In the genomic region with DNA sequence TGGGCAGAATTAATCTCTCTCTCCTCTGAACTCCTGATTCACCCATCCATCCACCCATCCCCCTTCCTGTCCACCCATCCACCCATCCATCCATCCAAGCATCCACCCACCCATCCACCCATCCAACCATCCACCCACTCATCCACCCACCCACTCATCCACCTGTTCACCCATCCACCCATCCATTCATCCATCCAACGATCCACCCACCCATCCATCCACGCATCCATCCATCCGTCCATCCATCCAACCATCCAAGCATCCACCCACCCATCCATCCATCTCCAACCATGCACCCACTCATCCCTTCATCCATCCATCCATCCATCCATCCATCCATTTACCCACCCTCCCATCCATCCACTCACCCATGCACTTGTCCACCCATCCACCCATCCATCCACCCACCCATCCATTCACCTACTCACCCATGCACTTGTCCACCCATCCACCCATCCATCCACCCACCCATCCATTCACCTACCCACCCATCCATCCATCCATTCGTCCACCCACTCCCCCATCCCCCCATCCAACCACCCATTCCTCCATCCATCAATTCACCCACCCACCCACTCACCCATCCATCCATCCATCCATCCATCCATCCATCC, we compare ENCODE assay signal across 1 cellular context.
TF ChIP-seq lines count a peak whose summit lies in the region.

No MANE protein-coding gene starts in this region.

TF ChIP-seq in GM23338, 12 proteins besides CTCF, POLR2A, EP300 and RAD21 (continued from another document):
- TF ChIP-seq, protein P1, sequence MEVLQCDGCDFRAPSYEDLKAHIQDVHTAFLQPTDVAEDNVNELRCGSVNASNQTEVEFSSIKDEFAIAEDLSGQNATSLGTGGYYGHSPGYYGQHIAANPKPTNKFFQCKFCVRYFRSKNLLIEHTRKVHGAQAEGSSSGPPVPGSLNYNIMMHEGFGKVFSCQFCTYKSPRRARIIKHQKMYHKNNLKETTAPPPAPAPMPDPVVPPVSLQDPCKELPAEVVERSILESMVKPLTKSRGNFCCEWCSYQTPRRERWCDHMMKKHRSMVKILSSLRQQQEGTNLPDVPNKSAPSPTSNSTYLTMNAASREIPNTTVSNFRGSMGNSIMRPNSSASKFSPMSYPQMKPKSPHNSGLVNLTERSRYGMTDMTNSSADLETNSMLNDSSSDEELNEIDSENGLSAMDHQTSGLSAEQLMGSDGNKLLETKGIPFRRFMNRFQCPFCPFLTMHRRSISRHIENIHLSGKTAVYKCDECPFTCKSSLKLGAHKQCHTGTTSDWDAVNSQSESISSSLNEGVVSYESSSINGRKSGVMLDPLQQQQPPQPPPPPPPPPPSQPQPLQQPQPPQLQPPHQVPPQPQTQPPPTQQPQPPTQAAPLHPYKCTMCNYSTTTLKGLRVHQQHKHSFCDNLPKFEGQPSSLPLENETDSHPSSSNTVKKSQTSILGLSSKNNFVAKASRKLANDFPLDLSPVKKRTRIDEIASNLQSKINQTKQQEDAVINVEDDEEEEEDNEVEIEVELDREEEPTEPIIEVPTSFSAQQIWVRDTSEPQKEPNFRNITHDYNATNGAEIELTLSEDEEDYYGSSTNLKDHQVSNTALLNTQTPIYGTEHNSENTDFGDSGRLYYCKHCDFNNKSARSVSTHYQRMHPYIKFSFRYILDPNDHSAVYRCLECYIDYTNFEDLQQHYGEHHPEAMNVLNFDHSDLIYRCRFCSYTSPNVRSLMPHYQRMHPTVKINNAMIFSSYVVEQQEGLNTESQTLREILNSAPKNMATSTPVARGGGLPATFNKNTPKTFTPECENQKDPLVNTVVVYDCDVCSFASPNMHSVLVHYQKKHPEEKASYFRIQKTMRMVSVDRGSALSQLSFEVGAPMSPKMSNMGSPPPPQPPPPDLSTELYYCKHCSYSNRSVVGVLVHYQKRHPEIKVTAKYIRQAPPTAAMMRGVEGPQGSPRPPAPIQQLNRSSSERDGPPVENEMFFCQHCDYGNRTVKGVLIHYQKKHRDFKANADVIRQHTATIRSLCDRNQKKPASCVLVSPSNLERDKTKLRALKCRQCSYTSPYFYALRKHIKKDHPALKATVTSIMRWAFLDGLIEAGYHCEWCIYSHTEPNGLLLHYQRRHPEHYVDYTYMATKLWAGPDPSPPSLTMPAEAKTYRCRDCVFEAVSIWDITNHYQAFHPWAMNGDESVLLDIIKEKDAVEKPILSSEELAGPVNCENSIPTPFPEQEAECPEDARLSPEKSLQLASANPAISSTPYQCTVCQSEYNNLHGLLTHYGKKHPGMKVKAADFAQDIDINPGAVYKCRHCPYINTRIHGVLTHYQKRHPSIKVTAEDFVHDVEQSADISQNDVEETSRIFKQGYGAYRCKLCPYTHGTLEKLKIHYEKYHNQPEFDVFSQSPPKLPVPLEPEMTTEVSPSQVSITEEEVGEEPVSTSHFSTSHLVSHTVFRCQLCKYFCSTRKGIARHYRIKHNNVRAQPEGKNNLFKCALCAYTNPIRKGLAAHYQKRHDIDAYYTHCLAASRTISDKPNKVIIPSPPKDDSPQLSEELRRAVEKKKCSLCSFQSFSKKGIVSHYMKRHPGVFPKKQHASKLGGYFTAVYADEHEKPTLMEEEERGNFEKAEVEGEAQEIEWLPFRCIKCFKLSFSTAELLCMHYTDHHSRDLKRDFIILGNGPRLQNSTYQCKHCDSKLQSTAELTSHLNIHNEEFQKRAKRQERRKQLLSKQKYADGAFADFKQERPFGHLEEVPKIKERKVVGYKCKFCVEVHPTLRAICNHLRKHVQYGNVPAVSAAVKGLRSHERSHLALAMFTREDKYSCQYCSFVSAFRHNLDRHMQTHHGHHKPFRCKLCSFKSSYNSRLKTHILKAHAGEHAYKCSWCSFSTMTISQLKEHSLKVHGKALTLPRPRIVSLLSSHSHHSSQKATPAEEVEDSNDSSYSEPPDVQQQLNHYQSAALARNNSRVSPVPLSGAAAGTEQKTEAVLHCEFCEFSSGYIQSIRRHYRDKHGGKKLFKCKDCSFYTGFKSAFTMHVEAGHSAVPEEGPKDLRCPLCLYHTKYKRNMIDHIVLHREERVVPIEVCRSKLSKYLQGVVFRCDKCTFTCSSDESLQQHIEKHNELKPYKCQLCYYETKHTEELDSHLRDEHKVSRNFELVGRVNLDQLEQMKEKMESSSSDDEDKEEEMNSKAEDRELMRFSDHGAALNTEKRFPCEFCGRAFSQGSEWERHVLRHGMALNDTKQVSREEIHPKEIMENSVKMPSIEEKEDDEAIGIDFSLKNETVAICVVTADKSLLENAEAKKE (CRISPR knock-in tag; IDR thresholded peaks at IDR 0.05): no peak
- TF ChIP-seq NANOG (IDR thresholded peaks at IDR 0.05; ENCODE audit: borderline replicate concordance): no peak
- TF ChIP-seq, protein P2, sequence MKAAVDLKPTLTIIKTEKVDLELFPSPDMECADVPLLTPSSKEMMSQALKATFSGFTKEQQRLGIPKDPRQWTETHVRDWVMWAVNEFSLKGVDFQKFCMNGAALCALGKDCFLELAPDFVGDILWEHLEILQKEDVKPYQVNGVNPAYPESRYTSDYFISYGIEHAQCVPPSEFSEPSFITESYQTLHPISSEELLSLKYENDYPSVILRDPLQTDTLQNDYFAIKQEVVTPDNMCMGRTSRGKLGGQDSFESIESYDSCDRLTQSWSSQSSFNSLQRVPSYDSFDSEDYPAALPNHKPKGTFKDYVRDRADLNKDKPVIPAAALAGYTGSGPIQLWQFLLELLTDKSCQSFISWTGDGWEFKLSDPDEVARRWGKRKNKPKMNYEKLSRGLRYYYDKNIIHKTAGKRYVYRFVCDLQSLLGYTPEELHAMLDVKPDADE (IDR thresholded peaks at IDR 0.05): no peak
- no peak for TF ChIP-seq STAT1 (IDR thresholded peaks at IDR 0.05; ENCODE audit: unreplicated experiment)
- TF ChIP-seq, protein P3, sequence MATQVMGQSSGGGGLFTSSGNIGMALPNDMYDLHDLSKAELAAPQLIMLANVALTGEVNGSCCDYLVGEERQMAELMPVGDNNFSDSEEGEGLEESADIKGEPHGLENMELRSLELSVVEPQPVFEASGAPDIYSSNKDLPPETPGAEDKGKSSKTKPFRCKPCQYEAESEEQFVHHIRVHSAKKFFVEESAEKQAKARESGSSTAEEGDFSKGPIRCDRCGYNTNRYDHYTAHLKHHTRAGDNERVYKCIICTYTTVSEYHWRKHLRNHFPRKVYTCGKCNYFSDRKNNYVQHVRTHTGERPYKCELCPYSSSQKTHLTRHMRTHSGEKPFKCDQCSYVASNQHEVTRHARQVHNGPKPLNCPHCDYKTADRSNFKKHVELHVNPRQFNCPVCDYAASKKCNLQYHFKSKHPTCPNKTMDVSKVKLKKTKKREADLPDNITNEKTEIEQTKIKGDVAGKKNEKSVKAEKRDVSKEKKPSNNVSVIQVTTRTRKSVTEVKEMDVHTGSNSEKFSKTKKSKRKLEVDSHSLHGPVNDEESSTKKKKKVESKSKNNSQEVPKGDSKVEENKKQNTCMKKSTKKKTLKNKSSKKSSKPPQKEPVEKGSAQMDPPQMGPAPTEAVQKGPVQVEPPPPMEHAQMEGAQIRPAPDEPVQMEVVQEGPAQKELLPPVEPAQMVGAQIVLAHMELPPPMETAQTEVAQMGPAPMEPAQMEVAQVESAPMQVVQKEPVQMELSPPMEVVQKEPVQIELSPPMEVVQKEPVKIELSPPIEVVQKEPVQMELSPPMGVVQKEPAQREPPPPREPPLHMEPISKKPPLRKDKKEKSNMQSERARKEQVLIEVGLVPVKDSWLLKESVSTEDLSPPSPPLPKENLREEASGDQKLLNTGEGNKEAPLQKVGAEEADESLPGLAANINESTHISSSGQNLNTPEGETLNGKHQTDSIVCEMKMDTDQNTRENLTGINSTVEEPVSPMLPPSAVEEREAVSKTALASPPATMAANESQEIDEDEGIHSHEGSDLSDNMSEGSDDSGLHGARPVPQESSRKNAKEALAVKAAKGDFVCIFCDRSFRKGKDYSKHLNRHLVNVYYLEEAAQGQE (IDR thresholded peaks at IDR 0.05; ENCODE audit: unreplicated experiment): no peak
- TF ChIP-seq ZNF114 (CRISPR knock-in tag; IDR thresholded peaks at IDR 0.05): no peak
- no peak for TF ChIP-seq ZNF331 (CRISPR knock-in tag; IDR thresholded peaks at IDR 0.05; ENCODE audit: low read depth)
- TF ChIP-seq JUNB (IDR thresholded peaks at IDR 0.05; ENCODE audit: unreplicated experiment): no peak
- TF ChIP-seq POLR2AphosphoS5 (IDR thresholded peaks at IDR 0.05; ENCODE audit: low read depth): no peak
- TF ChIP-seq CREB1 (CRISPR knock-in tag; IDR thresholded peaks at IDR 0.05; ENCODE audit: low read depth): no peak
- TF ChIP-seq EZH2 (IDR thresholded peaks at IDR 0.05; ENCODE audit: low read depth, unreplicated experiment): no peak
